Comparison of ENCODE assay signal across 9 cellular contexts in the genomic region with DNA sequence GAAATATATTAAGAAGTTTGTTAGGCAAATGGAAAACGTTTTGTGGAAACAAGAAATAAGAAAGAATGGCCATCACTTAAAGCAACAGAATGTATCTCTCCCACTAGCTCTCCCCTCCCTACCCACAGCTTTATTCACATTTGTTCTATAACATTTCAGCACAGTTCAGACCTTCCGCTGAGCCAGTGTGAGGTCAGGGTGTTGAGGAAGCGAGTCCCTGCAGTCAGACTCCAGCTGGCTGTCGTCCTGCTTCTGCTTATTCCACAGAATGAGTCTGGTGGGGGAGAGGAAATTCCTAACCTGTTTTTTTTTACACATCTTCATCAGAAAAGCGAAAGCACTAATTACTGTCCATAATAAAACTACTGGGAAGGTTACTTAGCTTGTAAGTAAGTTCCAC. TPM values are rescaled to one million over a fixed set of nuclear protein-coding genes. Genes with fewer than 3 reads are reported as not detected.
A peak's percentile ranks its signal among the peaks of the same experiment; 100 is the strongest.
DNase-seq lines count a peak whose midpoint lies in the region; ATAC-seq, FAIRE-seq and TF ChIP-seq lines count a peak whose summit lies in the region.
"Had no signal": no experiment of that assay in that cellular context is flagged by ENCODE, and none has a peak within 500 bp of the region (broad histone marks: within the 10 kb centered on the region; RNA-seq: fewer than 3 reads in every experiment).

No MANE protein-coding gene starts in this region.

- no peaks in the 10 kb centered on the region for H3K9me1 ChIP-seq in endothelial cell of umbilical vein (replicated peaks; ENCODE audit: control insufficient read depth, extremely low read depth, insufficient read depth, low read length)

- DNase-seq in ELR (ENCODE audit: low read depth) (peak; percentile 49), endothelial cell of umbilical vein (ENCODE audit: low read depth, low spot score) (peak; percentile 86), non-pigmented ciliary epithelial cell (ENCODE audit: low read depth) (peak; percentile 61), COR-L47 (lab: John Stamatoyannopoulos, UW) (no peak), stomach (no peak)

- peak overlapping the region; percentile 7 for H3K4me3 ChIP-seq in SU-DHL-6 (ENCODE audit: insufficient read depth, low read length, poor library complexity, severe bottlenecking)
- peak overlapping the region in 1 of 3 experiments; percentile 30 for H3K4me3 ChIP-seq in endothelial cell of umbilical vein (replicated peaks in 1 of 3; ENCODE audit: insufficient read depth in 1 of 3, low read depth in 1 of 3, low read length in 3 of 3)
- no peak overlapping the region for H3K4me3 ChIP-seq in stomach

- H3K9me3 ChIP-seq in SU-DHL-6 (ENCODE audit: insufficient read depth, low read length) (no peaks in the 10 kb centered on the region), endothelial cell of umbilical vein (replicated peaks; ENCODE audit: control insufficient read depth, insufficient read depth, low read length) (no peaks in the 10 kb centered on the region), stomach (no peaks in the 10 kb centered on the region)
- H3K9me3 ChIP-seq: esophagus muscularis mucosa had no signal

- peak; percentile 96 for FAIRE-seq in endothelial cell of umbilical vein (lab: Jason Lieb, UNC)

- peaks cover 35% of the 10 kb centered on the region for H3K79me2 ChIP-seq in SU-DHL-6 (ENCODE audit: insufficient read depth, low read length)
- peaks cover 79% of the 10 kb centered on the region for H3K79me2 ChIP-seq in endothelial cell of umbilical vein (ENCODE audit: control insufficient read depth, insufficient read depth, low read length)

- dilution Hi-C loops in endothelial cell of umbilical vein (cut with MboI; ENCODE audit: extremely low pct_ligation_motif_present, low sequenced_read_pairs), result no loop called here

- WGBS in stomach, 5 donors, result 37 to 59% (median 48%) methylated on average over 5 of the region's 5 CpGs

- CTCF ChIA-PET in endothelial cell of umbilical vein (lab: Charles Lee), result interaction anchor here (0.7 to 1.5 kb wide), 5 partner anchors 16 to 233 kb away, joined by 3 to 5 read pairs (median 3); no protein-coding TSS in a partner anchor

- POLR2A ChIA-PET in endothelial cell of umbilical vein (lab: Charles Lee), result no interaction called here

- H3K27ac ChIP-seq in SU-DHL-6 (ENCODE audit: low read depth, low read length) (peak overlapping the region; percentile 94; the same call in 1 of the 2 replicates), endothelial cell of umbilical vein (ENCODE audit: insufficient read depth, low read depth, low read length) (peak overlapping the region; percentile 4), stomach (peak overlapping the region in 2 of 5 donors; percentile 10 to 30)

- H3K4me1 ChIP-seq in endothelial cell of umbilical vein (ENCODE audit: control insufficient read depth, extremely low read depth, insufficient read depth, low read length) (peaks cover 45% of the 10 kb centered on the region), stomach (peaks cover 0 to 5% (median 0%) of the 10 kb centered on the region in 4 donors)

- H3F3A ChIP-seq in SU-DHL-6 (ENCODE audit: insufficient read depth), result peaks cover 42% of the 10 kb centered on the region

- H3K4me2 ChIP-seq in SU-DHL-6 (ENCODE audit: low read depth, low read length, poor library complexity, severe bottlenecking) (peak overlapping the region; percentile 59), endothelial cell of umbilical vein (ENCODE audit: insufficient read depth, low read length) (peak overlapping the region; percentile 32)

- no peaks in the 10 kb centered on the region for H3K9me2 ChIP-seq in SU-DHL-6 (replicated peaks; ENCODE audit: insufficient read depth, low read length)

- no peaks in the 10 kb centered on the region for H4K20me1 ChIP-seq in SU-DHL-6 (ENCODE audit: low read depth, low read length)
- H4K20me1 ChIP-seq in endothelial cell of umbilical vein (replicated peaks; ENCODE audit: control insufficient read depth, extremely low read depth, insufficient read depth, low read length), result no peaks in the 10 kb centered on the region

- 0 out of 2 replicates have a peak, but pooled peaks cover 2% of the 10 kb centered on the region for H3K36me3 ChIP-seq in SU-DHL-6 (ENCODE audit: low read length)
- H3K36me3 ChIP-seq in endothelial cell of umbilical vein (ENCODE audit: control insufficient read depth in 2 of 2, extremely low read depth in 1 of 2, insufficient read depth in 2 of 2, low read length in 2 of 2), result peaks cover 2 to 4% of the 10 kb centered on the region in 2 experiments
- peaks cover 0 to 4% (median 0%) of the 10 kb centered on the region in 4 donors for H3K36me3 ChIP-seq in stomach

- TF ChIP-seq CTCF in SU-DHL-6 (IDR thresholded peaks at IDR 0.05; ENCODE audit: insufficient read depth, low read length, poor library complexity, severe bottlenecking) (no peak), endothelial cell of umbilical vein (IDR thresholded peaks at IDR 0.05; ENCODE audit: extremely low read depth in 1 of 2, insufficient read depth in 1 of 2, low read depth in 1 of 2, low read length in 2 of 2) (no peak), stomach (IDR thresholded peaks at IDR 0.05) (no peak)

- H2AFZ ChIP-seq in SU-DHL-6 (ENCODE audit: low read depth, low read length, severe bottlenecking), result no peak overlapping the region
- H2AFZ ChIP-seq in endothelial cell of umbilical vein (ENCODE audit: low read depth, low read length), result no peak overlapping the region

- intact Hi-C loops in endothelial cell of umbilical vein (cut with micrococcal nuclease), result no loop called here
- intact Hi-C loops in stomach (cut with DNase I; ENCODE audit: low total_unique reads), result no loop called here

- peak overlapping the region; percentile 22; the same call in 1 of the 2 replicates for H3K9ac ChIP-seq in SU-DHL-6 (ENCODE audit: low read length)
- H3K9ac ChIP-seq in endothelial cell of umbilical vein (replicated peaks; ENCODE audit: extremely low read depth, insufficient read depth, low read length), result peak overlapping the region; percentile 27

- no peak for TF ChIP-seq POLR2A in endothelial cell of umbilical vein (IDR thresholded peaks at IDR 0.05; ENCODE audit: low read depth, low read length)
- no peak for TF ChIP-seq POLR2A in stomach (IDR thresholded peaks at IDR 0.05)

- ATAC-seq in HG02642 (IDR thresholded peaks at IDR 0.05; ENCODE audit: poor library complexity, unreplicated experiment), result no peak
- no peak for ATAC-seq in HG03439 (IDR thresholded peaks at IDR 0.05; ENCODE audit: unreplicated experiment)

- BruUV-seq in endothelial cell of umbilical vein (replicated peaks; lab: Mats Ljungman, UMichigan), result no TSS peak

- H3K27me3 ChIP-seq in SU-DHL-6 (ENCODE audit: low read length) (no peaks in the 10 kb centered on the region), endothelial cell of umbilical vein (ENCODE audit: control insufficient read depth in 2 of 2, insufficient read depth in 2 of 2, low read length in 2 of 2) (no peaks in the 10 kb centered on the region), stomach (no peaks in the 10 kb centered on the region)
- H3K27me3 ChIP-seq: esophagus muscularis mucosa had no signal

- no peak for TF ChIP-seq EP300 in stomach (IDR thresholded peaks at IDR 0.05)

TF ChIP-seq in endothelial cell of umbilical vein, 7 proteins besides CTCF, POLR2A, EP300 and RAD21:
- TF ChIP-seq MAX (IDR thresholded peaks at IDR 0.05; ENCODE audit: insufficient read depth, insufficient read length) (no peak), FOS (IDR thresholded peaks at IDR 0.05; ENCODE audit: borderline replicate concordance, insufficient read depth, low read length) (peak; percentile 20), POLR2AphosphoS5 (IDR thresholded peaks at IDR 0.05; ENCODE audit: insufficient read depth, low read depth, low read length) (peak; percentile 20), GATA2 (IDR thresholded peaks at IDR 0.05; ENCODE audit: insufficient read depth, insufficient read length, low read depth, low read length) (no peak), MYC (IDR thresholded peaks at IDR 0.05; ENCODE audit: low read depth, low read length) (no peak), JUN (IDR thresholded peaks at IDR 0.05; ENCODE audit: borderline replicate concordance, insufficient read depth, insufficient read length, low read depth) (no peak), EZH2 (IDR thresholded peaks at IDR 0.05; ENCODE audit: borderline replicate concordance, low read depth, low read length, severe bottlenecking) (no peak)

RNA-seq across cellular contexts. Expression of gene MRPL39, which starts 39.1 kb away (rescaled TPM):
- 25.2 and 28.1 TPM in 2 replicates for total RNA-seq in endothelial cell of umbilical vein
- polyA plus RNA-seq in endothelial cell of umbilical vein, result 7.8 and 10.4 TPM in 2 replicates
- polyA plus RNA-seq in endothelial cell of umbilical vein (2011; cell fraction: cytosol; rRNA removed), result 18.7 and 21.0 TPM in 2 replicates
- 12.7 and 15.4 TPM in 2 replicates for polyA plus RNA-seq in endothelial cell of umbilical vein (2011; cell fraction: nucleus; rRNA removed)
- 34.0 and 51.4 TPM in 2 replicates for polyA plus RNA-seq in endothelial cell of umbilical vein (2012)
- 10.0 and 11.1 TPM in 2 replicates for polyA minus RNA-seq in endothelial cell of umbilical vein
- 20.0 TPM for polyA minus RNA-seq in endothelial cell of umbilical vein (2011; cell fraction: cytosol; rRNA and poly(A)+ RNA removed)
- polyA minus RNA-seq in endothelial cell of umbilical vein (2011; cell fraction: nucleus; rRNA and poly(A)+ RNA removed), result 6.5 and 7.1 TPM in 2 replicates
- 10 to 100 TPM in 2 of 5 donors, 1 to 10 TPM in 2, not detected in 1; 2.9 to 65.6 (median 20.2) TPM for total RNA-seq in stomach
- polyA plus RNA-seq in stomach, result 10 to 100 TPM; 30.9 to 33.7 (median 31.5) TPM

Comparison
In these comparisons a context has a peak if more than half of its experiments do, and no peak if none do; other contexts are left out.
1. DNase-seq: peak in ELR (single experiment), endothelial cell of umbilical vein (single experiment) and non-pigmented ciliary epithelial cell (single experiment); none in COR-L47 (single experiment) and stomach (single experiment).